In genomic region chr5:122726990-122727616, GRCh38 we compare ENCODE assay signal across 9 cellular contexts. TPM values are rescaled to one million over a fixed set of nuclear protein-coding genes. Genes with fewer than 3 reads are reported as not detected.
DNase-seq lines count a peak whose midpoint lies in the region; ATAC-seq and TF ChIP-seq lines count a peak whose summit lies in the region.
"Had no signal": no experiment of that assay in that cellular context is flagged by ENCODE, and none has a peak within 500 bp of the region (broad histone marks: within the 10 kb centered on the region; RNA-seq: fewer than 3 reads in every experiment).

No MANE protein-coding gene starts in this region.

- H3K4me3 ChIP-seq in fibroblast of the aortic adventitia (ENCODE audit: low read depth, low read length): peak overlapping the region; percentile 29
- H3K4me3 ChIP-seq: cardiac muscle cell had no signal

- peak; percentile 44 for ATAC-seq in GM21717 (IDR thresholded peaks at IDR 0.05; ENCODE audit: unreplicated experiment)

- TF ChIP-seq CTCF in fibroblast of the aortic adventitia (IDR thresholded peaks at IDR 0.05; ENCODE audit: insufficient read depth, low read length): no peak

- peak; percentile 72 for DNase-seq in EL
- DNase-seq in HT1080 (ENCODE audit: low read depth): peak; percentile 81
- peak; percentile 89 for DNase-seq in fibroblast of the aortic adventitia (ENCODE audit: low read depth)
- DNase-seq in T1000 (lab: John Stamatoyannopoulos, UW): no peak
- no peak for DNase-seq in NK-92 (lab: John Stamatoyannopoulos, UW; ENCODE audit: unreplicated experiment)
- no peak for DNase-seq in effector CD4-positive, alpha-beta T cell
- DNase-seq in DMS 273 treated with DMSO at 0.1 percent for 48 hours (lab: John Stamatoyannopoulos, UW): no peak

RNA-seq across cellular contexts. Expression of gene SNX2, which starts 47.8 kb away (rescaled TPM):
- 62.0 and 68.4 TPM in 2 replicates for total RNA-seq in HT1080 (2014; rRNA removed; shearing (Covaris generic))
- polyA plus RNA-seq in HT1080 (2015; cell fraction: cytosol; rRNA removed): 67.2 and 82.1 TPM in 2 replicates
- 46.5 and 59.1 TPM in 2 replicates for polyA plus RNA-seq in HT1080 (2015; cell fraction: nucleus; rRNA removed)
- total RNA-seq in fibroblast of the aortic adventitia (ENCODE audit: low replicate concordance): 89.4 and 184 TPM in 2 replicates

Comparison
In these comparisons a context has a peak if more than half of its experiments do, and no peak if none do; other contexts are left out.
1. DNase-seq: peak in EL (single experiment), HT1080 (single experiment) and fibroblast of the aortic adventitia (single experiment); none in T1000 (single experiment), NK-92 (single experiment), effector CD4-positive, alpha-beta T cell (single experiment) and DMS 273 treated with DMSO at 0.1 percent for 48 hours (single experiment).